Comparison of ENCODE assay signal across 17 cellular contexts in genomic region chr20:53963670-53964466, GRCh38.
DNase-seq lines count a peak whose midpoint lies in the region; ATAC-seq, FAIRE-seq and TF ChIP-seq lines count a peak whose summit lies in the region.
"Had no signal": no experiment of that assay in that cellular context is flagged by ENCODE, and none has a peak within 500 bp of the region (broad histone marks: within the 10 kb centered on the region; RNA-seq: fewer than 3 reads in every experiment).

No MANE protein-coding gene starts in this region.

- WGBS in small intestine, 3 donors, result 74 to 78% (median 75%) methylated on average over 11 of the region's 11 CpGs

- no peak for DNase-seq in A673 (ENCODE audit: low spot score)
- DNase-seq in PC-3, result peak; percentile 58
- peak; percentile 84 for DNase-seq in epithelial cell of esophagus (ENCODE audit: low read depth)
- peak; percentile 18 for DNase-seq in small intestine
- DNase-seq in CD4-positive, alpha-beta T cell, result no peak
- no peak for DNase-seq in effector memory CD4-positive, alpha-beta T cell
- DNase-seq in DMS53 (lab: John Stamatoyannopoulos, UW), result no peak
- DNase-seq: AML-193; CD4-positive, alpha-beta memory T cell; DMS153; DMS79 treated with DMSO at 0.1 percent for 48 hours; GF-D8; GOT3; H7; HFFc6 had no signal

- H3K27ac Mint-ChIP-seq in CD4-positive, alpha-beta T cell, result no peak overlapping the region
- H3K27ac Mint-ChIP-seq: CD4-positive, alpha-beta memory T cell; HFFc6 had no signal

- H3K36me3 ChIP-seq in A673 (ENCODE audit: insufficient read depth, low read length, poor library complexity, severe bottlenecking) (no peaks in the 10 kb centered on the region), PC-3 (ENCODE audit: low read depth, low read length) (no peaks in the 10 kb centered on the region), small intestine (ENCODE audit: control insufficient read depth in 2 of 2, insufficient read depth in 2 of 2, low read length in 2 of 2) (no peaks in the 10 kb centered on the region)
- H3K36me3 ChIP-seq in effector memory CD4-positive, alpha-beta T cell (ENCODE audit: control insufficient read depth, insufficient read depth, low read length), result no peaks in the 10 kb centered on the region

- TF ChIP-seq CTCF in A673 (conservative IDR thresholded peaks at IDR 0.05; ENCODE audit: low read depth, low read length) (no peak), PC-3 (conservative IDR thresholded peaks at IDR 0.05; ENCODE audit: low read depth, low read length) (no peak), epithelial cell of esophagus (IDR thresholded peaks at IDR 0.05; ENCODE audit: insufficient read depth, low read depth, low read length, missing control alignments) (no peak)
- TF ChIP-seq CTCF in CD4-positive, alpha-beta T cell (IDR thresholded peaks at IDR 0.05), result no peak

- no peaks in the 10 kb centered on the region for H4K20me1 ChIP-seq in PC-3 (ENCODE audit: low read length)

- H3K9me2 ChIP-seq in PC-3 (replicated peaks; ENCODE audit: low read length), result no peaks in the 10 kb centered on the region

- no peaks in the 10 kb centered on the region for H3K4me1 Mint-ChIP-seq in CD4-positive, alpha-beta T cell (ENCODE audit: low read depth)

- POLR2A ChIA-PET in A673 (lab: Charles Lee; ENCODE audit: low non-redundant PET), result no interaction called here
- POLR2A ChIA-PET in PC-3 (lab: Charles Lee; ENCODE audit: unreplicated experiment), result no interaction called here
- POLR2A ChIA-PET in CD4-positive, alpha-beta T cell (lab: Charles Lee), result interaction anchor here (0.6 kb wide), 1 partner anchor 48 kb away, joined by 3 read pairs; no protein-coding TSS in a partner anchor

- H3K79me2 ChIP-seq in PC-3 (ENCODE audit: low read length), result no peaks in the 10 kb centered on the region

- H3K27me3 ChIP-seq in A673 (replicated peaks; ENCODE audit: insufficient read depth, low read depth, low read length, poor library complexity), result no peaks in the 10 kb centered on the region
- peaks cover 26% of the 10 kb centered on the region; the same call in 1 of the 2 replicates for H3K27me3 ChIP-seq in PC-3 (ENCODE audit: low read length)
- no peaks in the 10 kb centered on the region for H3K27me3 ChIP-seq in small intestine (ENCODE audit: control insufficient read depth in 2 of 2, insufficient read depth in 2 of 2, low read length in 2 of 2)
- H3K27me3 ChIP-seq in CD4-positive, alpha-beta T cell (ENCODE audit: control insufficient read depth, insufficient read depth, low read length), result no peaks in the 10 kb centered on the region
- H3K27me3 ChIP-seq in effector memory CD4-positive, alpha-beta T cell (replicated peaks; ENCODE audit: control insufficient read depth, insufficient read depth, low read length, poor library complexity, severe bottlenecking), result no peaks in the 10 kb centered on the region

- H3K27me3 Mint-ChIP-seq in CD4-positive, alpha-beta T cell, result peaks cover 6% of the 10 kb centered on the region

- H3K9me3 ChIP-seq in A673 (ENCODE audit: low read depth, low read length, poor library complexity, severe bottlenecking), result peaks cover 3% of the 10 kb centered on the region
- no peaks in the 10 kb centered on the region for H3K9me3 ChIP-seq in PC-3 (ENCODE audit: low read length)
- no peaks in the 10 kb centered on the region for H3K9me3 ChIP-seq in small intestine (ENCODE audit: control insufficient read depth, low read depth)
- no peaks in the 10 kb centered on the region for H3K9me3 ChIP-seq in CD4-positive, alpha-beta T cell (ENCODE audit: control insufficient read depth, low read length)
- no peaks in the 10 kb centered on the region for H3K9me3 ChIP-seq in effector memory CD4-positive, alpha-beta T cell (ENCODE audit: control insufficient read depth, low read length)

- H3K9ac ChIP-seq in PC-3 (ENCODE audit: low read length), result no peak overlapping the region

- no peak for FAIRE-seq in small intestine (lab: Jason Lieb, UNC)

- CTCF ChIA-PET in A673 (lab: Charles Lee), result no interaction called here
- CTCF ChIA-PET in PC-3 (lab: Charles Lee), result no interaction called here
- CTCF ChIA-PET in CD4-positive, alpha-beta T cell (lab: Charles Lee), result interaction anchor here (0.7 kb wide), 1 partner anchor 24 kb away, joined by 3 read pairs; no protein-coding TSS in a partner anchor

- peak; percentile 73; the same call in 1 of the 2 replicates for ATAC-seq in PC-3
- ATAC-seq in CD4-positive, alpha-beta T cell (ENCODE audit: poor library complexity), result no peak
- ATAC-seq: HCT116 had no signal

- no peak overlapping the region for H3K4me3 Mint-ChIP-seq in CD4-positive, alpha-beta T cell
- H3K4me3 Mint-ChIP-seq: CD4-positive, alpha-beta memory T cell; HFFc6 had no signal

- intact Hi-C loops in A673 (cut with micrococcal nuclease; ENCODE audit: unreplicated experiment) (loop anchor here (5.0 kb wide), 1 partner anchor 98 kb away; no protein-coding TSS in a partner anchor), PC-3 (cut with micrococcal nuclease) (loop anchor here (5.0 kb wide), 1 partner anchor 98 kb away; no protein-coding TSS in a partner anchor)
- intact Hi-C loops in CD4-positive, alpha-beta T cell (cut with DNase I, micrococcal nuclease), result no loop called here

- BruUV-seq in A673 (replicated peaks; lab: Mats Ljungman, UMichigan), result no TSS peak
- BruUV-seq in PC-3 (replicated peaks; lab: Mats Ljungman, UMichigan), result no TSS peak

- H3K4me3 ChIP-seq in A673 (ENCODE audit: low read depth, low read length, poor library complexity, severe bottlenecking), result no peak overlapping the region
- no peak overlapping the region for H3K4me3 ChIP-seq in PC-3 (ENCODE audit: low read length)
- no peak overlapping the region for H3K4me3 ChIP-seq in epithelial cell of esophagus (ENCODE audit: low read length)
- H3K4me3 ChIP-seq in small intestine (ENCODE audit: low read depth in 1 of 2, low read length in 2 of 2), result no peak overlapping the region
- no peak overlapping the region for H3K4me3 ChIP-seq in effector memory CD4-positive, alpha-beta T cell (ENCODE audit: insufficient read depth, low read depth, low read length, poor library complexity, severe bottlenecking)

- H3K4me2 ChIP-seq in PC-3 (ENCODE audit: low read length), result no peak overlapping the region

- no peaks in the 10 kb centered on the region for H3K9me3 Mint-ChIP-seq in CD4-positive, alpha-beta T cell
- H3K9me3 Mint-ChIP-seq: CD4-positive, alpha-beta memory T cell; HFFc6 had no signal

- no peak overlapping the region for H2AFZ ChIP-seq in PC-3 (ENCODE audit: low read length)

- H3K4me1 ChIP-seq in A673 (ENCODE audit: insufficient read depth, low read length, poor library complexity, severe bottlenecking), result peaks cover 37% of the 10 kb centered on the region
- H3K4me1 ChIP-seq in PC-3 (ENCODE audit: insufficient read depth, low read length), result peaks cover 7% of the 10 kb centered on the region
- no peaks in the 10 kb centered on the region for H3K4me1 ChIP-seq in small intestine (ENCODE audit: control insufficient read depth in 2 of 2, insufficient read depth in 1 of 2, low read depth in 1 of 2, low read length in 1 of 2)
- no peaks in the 10 kb centered on the region for H3K4me1 ChIP-seq in effector memory CD4-positive, alpha-beta T cell (ENCODE audit: control insufficient read depth, insufficient read depth, low read length, poor library complexity, severe bottlenecking)

- H3K27ac ChIP-seq in A673 (ENCODE audit: low read depth, low read length, poor library complexity, severe bottlenecking) (peak overlapping the region; percentile 18), PC-3 (ENCODE audit: low read length) (no peak overlapping the region), small intestine (ENCODE audit: low read depth in 1 of 2, low read length in 1 of 2) (no peak overlapping the region)
- no peak overlapping the region for H3K27ac ChIP-seq in CD4-positive, alpha-beta T cell (ENCODE audit: low read depth, low read length)
- no peak overlapping the region for H3K27ac ChIP-seq in effector memory CD4-positive, alpha-beta T cell (ENCODE audit: insufficient read depth, low read length, poor library complexity, severe bottlenecking)
- H3K27ac ChIP-seq: C4-2B had no signal

- H3K36me3 Mint-ChIP-seq in CD4-positive, alpha-beta T cell (ENCODE audit: low read depth), result no peaks in the 10 kb centered on the region
- H3K36me3 Mint-ChIP-seq: CD4-positive, alpha-beta memory T cell had no signal

- no peaks in the 10 kb centered on the region for H3F3A ChIP-seq in PC-3 (ENCODE audit: low read length, unreplicated experiment)

Comparison
In these comparisons a context has a peak if more than half of its experiments do, and no peak if none do; other contexts are left out.
1. DNase-seq: peak in PC-3 (single experiment), epithelial cell of esophagus (single experiment) and small intestine (single experiment); none in A673 (single experiment), CD4-positive, alpha-beta T cell (0 of 10), effector memory CD4-positive, alpha-beta T cell (0 of 3) and DMS53 (single experiment).
2. intact Hi-C loops: an anchor here in A673 (5.0 kb wide) and PC-3 (5.0 kb wide); none called in CD4-positive, alpha-beta T cell.